In the genomic region with DNA sequence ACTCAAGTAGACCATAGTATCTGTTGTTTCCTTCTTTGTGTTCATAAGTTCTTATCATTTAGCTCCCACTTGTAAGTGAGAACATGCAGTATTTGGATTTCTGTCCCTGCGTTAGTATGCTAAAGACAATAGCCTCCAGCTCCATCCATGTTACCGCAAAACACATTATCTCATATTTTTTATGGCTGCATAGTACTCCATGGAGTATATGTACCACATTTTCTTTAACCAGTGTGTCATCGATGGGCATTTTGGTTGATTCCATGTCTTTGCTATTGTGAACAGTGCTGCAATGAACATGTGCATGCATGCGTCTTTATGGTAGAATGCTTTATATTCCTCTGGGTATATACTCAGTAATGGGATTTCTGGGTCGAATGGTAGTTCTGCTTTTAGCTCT, we compare ENCODE assay signal across 7 cellular contexts.
DNase-seq lines count a peak whose midpoint lies in the region; ATAC-seq, FAIRE-seq and TF ChIP-seq lines count a peak whose summit lies in the region.
"Not testable (repeated sequence)": the region's sequence is repeated elsewhere in the genome, so short reads cannot be mapped to it uniquely, and the experiment has no call there.

No MANE protein-coding gene starts in this region.

- DNase-seq in GM18507 (ENCODE audit: extremely low spot score, insufficient read length, low read depth); H54 (ENCODE audit: insufficient read length, low spot score); K562 (ENCODE audit: extremely low read depth in 1 of 4, low spot score in 3 of 4): not testable (repeated sequence)
- peak; percentile 15 to 38 for DNase-seq in SJSA1 (ENCODE audit: low read depth in 1 of 2, low spot score in 2 of 2)
- DNase-seq in activated CD4-positive, alpha-beta T cell treated with anti-CD3 and anti-CD28 coated beads, Interleukin-2, amount 10 ng/mL, durations not matched to agents 24 days and 14 days: peak; percentile 21

- H3K27me3 Mint-ChIP-seq in activated CD4-positive, alpha-beta T cell treated with anti-CD3 and anti-CD28 coated beads, Interleukin-2, amount 10 ng/mL, durations not matched to agents 24 days and 14 days: not testable (repeated sequence)

- not testable (repeated sequence) for TF ChIP-seq EP300 in K562 (IDR thresholded peaks at IDR 0.05; ENCODE audit: low read length)

- BruUV-seq in K562 (replicated peaks; lab: Mats Ljungman, UMichigan): not testable (repeated sequence)

- TF ChIP-seq POLR2A in H54 (IDR thresholded peaks at IDR 0.05; ENCODE audit: low read depth, low read length); K562 (conservative IDR thresholded peaks at IDR 0.05): not testable (repeated sequence)

- not testable (repeated sequence) for H3K9me3 ChIP-seq in HEK293 (ENCODE audit: control insufficient read depth, insufficient read depth, low read depth, low read length); SJSA1 (replicated peaks); K562 (replicated peaks; ENCODE audit: control insufficient read depth, insufficient read depth, low read depth, low read length)

- H3K9ac ChIP-seq in K562 (ENCODE audit: insufficient read depth in 1 of 2, low read depth in 2 of 2, low read length in 2 of 2): not testable (repeated sequence)

- CTCF ChIA-PET in HEK293 (lab: Yijun Ruan, JAX); K562 (lab: Yijun Ruan, JAX; ENCODE audit: low intra/inter-chr PET ratio): not testable (repeated sequence)

- FAIRE-seq in GM18507 (lab: Jason Lieb, UNC): peak; percentile 33
- FAIRE-seq in H54 (lab: Jason Lieb, UNC): peak; percentile 41
- FAIRE-seq in K562 (lab: Jason Lieb, UNC): not testable (repeated sequence)

- in situ Hi-C loops in K562 (cut with MboI): not testable (repeated sequence)

- H3K4me1 ChIP-seq in HEK293 (ENCODE audit: control insufficient read depth, insufficient read depth, low read length); SJSA1 (replicated peaks); K562 (replicated peaks in 1 of 2; ENCODE audit: control insufficient read depth in 2 of 2, insufficient read depth in 2 of 2, low read length in 2 of 2): not testable (repeated sequence)

- not testable (repeated sequence) for H3K4me3 ChIP-seq in HEK293 (ENCODE audit: low read depth, low read length); SJSA1; K562

- H3K9me1 ChIP-seq in K562 (ENCODE audit: control insufficient read depth, insufficient read depth, low read length): not testable (repeated sequence)

- not testable (repeated sequence) for TF ChIP-seq RAD21 in K562 (CRISPR knock-in tag; conservative IDR thresholded peaks at IDR 0.05 in 1 of 2, IDR thresholded peaks at IDR 0.05 in 1 of 2)

- not testable (repeated sequence) for H3K27ac Mint-ChIP-seq in activated CD4-positive, alpha-beta T cell treated with anti-CD3 and anti-CD28 coated beads, Interleukin-2, amount 10 ng/mL, durations not matched to agents 24 days and 14 days

- not testable (repeated sequence) for H3K36me3 Mint-ChIP-seq in activated CD4-positive, alpha-beta T cell treated with anti-CD3 and anti-CD28 coated beads, Interleukin-2, amount 10 ng/mL, durations not matched to agents 24 days and 14 days (ENCODE audit: low read depth)

- not testable (repeated sequence) for H3K27ac ChIP-seq in HEK293 (ENCODE audit: extremely low read depth, low read depth, low read length); SJSA1; K562 (ENCODE audit: extremely low read depth, low read depth, low read length)

- H3K36me3 ChIP-seq in HEK293 (ENCODE audit: control insufficient read depth in 2 of 2, insufficient read depth in 1 of 2, low read length in 2 of 2); SJSA1; K562 (ENCODE audit: control insufficient read depth, insufficient read depth, low read length): not testable (repeated sequence)

- not testable (repeated sequence) for ATAC-seq in SK-N-SH treated with all-trans-retinoic acid at 6 μM for 48 hours, K562

- not testable (repeated sequence) for H3K4me1 Mint-ChIP-seq in activated CD4-positive, alpha-beta T cell treated with anti-CD3 and anti-CD28 coated beads, Interleukin-2, amount 10 ng/mL, durations not matched to agents 24 days and 14 days

- H4K20me1 ChIP-seq in K562 (replicated peaks; ENCODE audit: control insufficient read depth, insufficient read depth, low read length): not testable (repeated sequence)

- not testable (repeated sequence) for H3K79me2 ChIP-seq in K562 (ENCODE audit: control insufficient read depth, insufficient read depth, low read length)

- H3K27me3 ChIP-seq in SJSA1 (replicated peaks): peaks cover 76% of the 10 kb centered on the region
- H3K27me3 ChIP-seq in K562 (ENCODE audit: control insufficient read depth in 2 of 2, insufficient read depth in 2 of 2, low read length in 2 of 2): not testable (repeated sequence)

- not testable (repeated sequence) for H2AFZ ChIP-seq in K562 (ENCODE audit: low read depth, low read length)

- not testable (repeated sequence) for H3K4me2 ChIP-seq in K562 (ENCODE audit: insufficient read depth, low read length)

- TF ChIP-seq CTCF in HEK293 (tag by site-specific recombination; IDR thresholded peaks at IDR 0.05); K562 (IDR thresholded peaks at IDR 0.05 in 2 of 3, conservative IDR thresholded peaks at IDR 0.05 in 1 of 3; ENCODE audit: insufficient read depth in 2 of 3, low read depth in 1 of 3, low read length in 3 of 3): not testable (repeated sequence)

- WGBS in K562 (ENCODE audit: insufficient coverage, low coverage, missing lambda C conversion rate): 0% methylated on average over 5 of the region's 5 CpGs

- intact Hi-C loops in activated CD4-positive, alpha-beta T cell treated with anti-CD3 and anti-CD28 coated beads, Interleukin-2, amount 10 ng/mL, durations not matched to agents 24 days and 14 days (cut with micrococcal nuclease); K562 (cut with micrococcal nuclease): not testable (repeated sequence)

- POLR2A ChIA-PET in HEK293 (lab: Yijun Ruan, JAX); K562 (lab: Yijun Ruan, JAX): not testable (repeated sequence)

- not testable (repeated sequence) for H3K9me3 Mint-ChIP-seq in activated CD4-positive, alpha-beta T cell treated with anti-CD3 and anti-CD28 coated beads, Interleukin-2, amount 10 ng/mL, durations not matched to agents 24 days and 14 days

- H3K4me3 Mint-ChIP-seq in activated CD4-positive, alpha-beta T cell treated with anti-CD3 and anti-CD28 coated beads, Interleukin-2, amount 10 ng/mL, durations not matched to agents 24 days and 14 days: not testable (repeated sequence)

TF ChIP-seq in HEK293, 187 proteins besides CTCF, POLR2A, EP300 and RAD21:
- TF ChIP-seq ZNF146 (tag by site-specific recombination; IDR thresholded peaks at IDR 0.05): peak; percentile 29; the same call in 1 of the 2 replicates

TF ChIP-seq in SK-N-SH treated with all-trans-retinoic acid at 6 μM for 48 hours, 23 proteins besides CTCF, POLR2A, EP300 and RAD21:
- peak; percentile 85 for TF ChIP-seq ZNF8 (CRISPR knock-in tag; IDR thresholded peaks at IDR 0.05)

TF ChIP-seq in K562, 482 proteins besides CTCF, POLR2A, EP300 and RAD21:
- TF ChIP-seq RBM25 (IDR thresholded peaks at IDR 0.05; ENCODE audit: low read depth, low read length, severe bottlenecking) (peak; percentile 24), ZNF146 (CRISPR knock-in tag; IDR thresholded peaks at IDR 0.05; ENCODE audit: unreplicated experiment) (peak; percentile 55)
